37 cellular contexts compared by ENCODE assay signal in genomic region chr4:82047731-82048130, GRCh38.
"Had no signal": no experiment of that assay in that cellular context is flagged by ENCODE, and none has a peak within 500 bp of the region (broad histone marks: within the 10 kb centered on the region; RNA-seq: fewer than 3 reads in every experiment).

No MANE protein-coding gene starts in this region.

- H3K4me1 Mint-ChIP-seq: activated CD4-positive, alpha-beta T cell treated with anti-CD3 and anti-CD28 coated beads, Interleukin-2, amount 10 ng/mL, durations not matched to agents 24 days and 14 days; activated naive CD8-positive, alpha-beta T cell treated with anti-CD3 and anti-CD28 coated beads, Interleukin-2, amount 10 ng/mL, durations not matched to agents 7 days and 5 days; activated T-helper 17 cell treated with anti-CD3 and anti-CD28 coated beads, Interleukin-2, amount 50 U/mL, for 72 hours; central memory CD8-positive, alpha-beta T cell had no signal

- H3K27ac ChIP-seq: body of pancreas, brain microvascular endothelial cell, breast epithelium, cardiac muscle cell, VCaP had no signal

- H3K4me1 ChIP-seq: breast epithelium had no signal

- H3K4me3 Mint-ChIP-seq: activated B cell treated with CpG ODN at 0.5 μM for 24 hours; activated CD4-positive, alpha-beta memory T cell treated with anti-CD3 and anti-CD28 coated beads for 36 hours; activated CD4-positive, alpha-beta T cell treated with anti-CD3 and anti-CD28 coated beads, Interleukin-2, amount 10 ng/mL, durations not matched to agents 24 days and 14 days; activated CD8-positive, alpha-beta T cell treated with anti-CD3 and anti-CD28 coated beads for 36 hours; activated naive CD4-positive, alpha-beta T cell treated with anti-CD3 and anti-CD28 coated beads for 36 hours; activated naive CD8-positive, alpha-beta T cell treated with anti-CD3 and anti-CD28 coated beads, Interleukin-2, amount 10 ng/mL, durations not matched to agents 7 days and 5 days; activated naive CD8-positive, alpha-beta T cell treated with anti-CD3 and anti-CD28 coated beads, Interleukin-2, amount 50 U/mL, for 24 hours; activated T-cell treated with anti-CD3 and anti-CD28 coated beads, Interleukin-2, amount 50 U/mL, for 4 hours; activated T-cell treated with anti-CD3 and anti-CD28 coated beads, Interleukin-2, amount 50 U/mL, for 72 hours; activated T-helper 1 cell treated with anti-CD3 and anti-CD28 coated beads, Interleukin-12 subunit alpha, Interleukin-12 subunit beta, Interleukin-2, Interleukin-4 antibody, amounts not matched to agents 30 ng/mL and 10 ng/mL and 1 ng/mL, durations not matched to agents 14 hours and 24 hours and 36 hours; activated T-helper 17 cell treated with anti-CD3 and anti-CD28 coated beads, Interleukin-2, amount 50 U/mL, for 72 hours; central memory CD8-positive, alpha-beta T cell; T-helper 1 cell treated with Interleukin-12 subunit alpha and Interleukin-12 subunit beta and Interleukin-4 antibody, amounts not matched to agents 30 μg/mL and 1 μg/mL, for 36 hours; T-helper 2 cell treated with Interferon-gamma antibody and Interleukin-4, amounts not matched to agents 5 μg/mL and 100 μg/mL, for 36 hours had no signal

- ATAC-seq: activated CD8-positive, alpha-beta T cell treated with anti-CD3 and anti-CD28 coated beads for 36 hours; activated naive CD8-positive, alpha-beta T cell treated with anti-CD3 and anti-CD28 coated beads, Interleukin-2, amount 50 U/mL, for 24 hours; activated T-cell treated with anti-CD3 and anti-CD28 coated beads, Interleukin-2, amount 50 U/mL, for 4 hours; activated T-cell treated with anti-CD3 and anti-CD28 coated beads, Interleukin-2, amount 50 U/mL, for 72 hours; activated T-helper 17 cell treated with anti-CD3 and anti-CD28 coated beads, Interleukin-2, amount 50 U/mL, for 72 hours; body of pancreas had no signal

- H3K4me3 ChIP-seq: body of pancreas, breast epithelium, cardiac muscle cell had no signal

- H3K9me3 Mint-ChIP-seq: activated B cell treated with CpG ODN at 0.5 μM for 24 hours; activated CD4-positive, alpha-beta memory T cell treated with anti-CD3 and anti-CD28 coated beads for 36 hours; activated CD4-positive, alpha-beta T cell treated with anti-CD3 and anti-CD28 coated beads, Interleukin-2, amount 10 ng/mL, durations not matched to agents 24 days and 14 days; activated CD8-positive, alpha-beta T cell treated with anti-CD3 and anti-CD28 coated beads for 36 hours; activated naive CD4-positive, alpha-beta T cell treated with anti-CD3 and anti-CD28 coated beads for 36 hours; activated naive CD4-positive, alpha-beta T cell treated with anti-CD3 and anti-CD28 coated beads, Interleukin-2, amount 50 U/mL, for 72 hours; activated naive CD8-positive, alpha-beta T cell treated with anti-CD3 and anti-CD28 coated beads, Interleukin-2, amount 10 ng/mL, durations not matched to agents 7 days and 5 days; activated naive CD8-positive, alpha-beta T cell treated with anti-CD3 and anti-CD28 coated beads, Interleukin-2, amount 50 U/mL, for 24 hours; activated T-cell treated with anti-CD3 and anti-CD28 coated beads, Interleukin-2, amount 50 U/mL, for 4 hours; activated T-cell treated with anti-CD3 and anti-CD28 coated beads, Interleukin-2, amount 50 U/mL, for 72 hours; activated T-helper 1 cell treated with anti-CD3 and anti-CD28 coated beads, Interleukin-12 subunit alpha, Interleukin-12 subunit beta, Interleukin-2, Interleukin-4 antibody, amounts not matched to agents 30 ng/mL and 10 ng/mL and 1 ng/mL, durations not matched to agents 14 hours and 24 hours and 36 hours; activated T-helper 17 cell treated with anti-CD3 and anti-CD28 coated beads, Interleukin-2, amount 50 U/mL, for 72 hours; central memory CD8-positive, alpha-beta T cell; T-helper 1 cell treated with Interleukin-12 subunit alpha and Interleukin-12 subunit beta and Interleukin-4 antibody, amounts not matched to agents 30 μg/mL and 1 μg/mL, for 36 hours; T-helper 2 cell treated with Interferon-gamma antibody and Interleukin-4, amounts not matched to agents 5 μg/mL and 100 μg/mL, for 36 hours had no signal

- DNase-seq: activated B cell treated with CpG ODN at 0.5 μM for 24 hours; activated CD4-positive, alpha-beta memory T cell treated with anti-CD3 and anti-CD28 coated beads for 36 hours; activated CD4-positive, alpha-beta T cell treated with anti-CD3 and anti-CD28 coated beads for 4 hours; activated CD4-positive, alpha-beta T cell treated with anti-CD3 and anti-CD28 coated beads, Interleukin-2, amount 10 ng/mL, durations not matched to agents 24 days and 14 days; activated CD4-positive, alpha-beta T cell treated with anti-CD3 and anti-CD28 coated beads, Interleukin-2, amount 50 U/mL, for 1 hour; activated CD4-positive, alpha-beta T cell treated with anti-CD3 and anti-CD28 coated beads, Interleukin-2, amount 50 U/mL, for 4 hours; activated CD4-positive, CD25-positive, alpha-beta regulatory T cell treated with anti-CD3 and anti-CD28 coated beads, Interleukin-2, amount 50 U/mL, for 72 hours; activated CD8-positive, alpha-beta memory T cell treated with anti-CD3 and anti-CD28 coated beads, Interleukin-2, amount 50 U/mL, for 4 hours; activated CD8-positive, alpha-beta T cell treated with anti-CD3 and anti-CD28 coated beads for 36 hours; activated effector memory CD4-positive, alpha-beta T cell treated with anti-CD3 and anti-CD28 coated beads, Interleukin-2, amount 50 U/mL, for 16 hours; activated gamma-delta T cell treated with Interleukin-2 at 50 U/mL for 16 hours; activated naive CD4-positive, alpha-beta T cell; activated naive CD4-positive, alpha-beta T cell treated with anti-CD3 and anti-CD28 coated beads for 36 hours; activated naive CD4-positive, alpha-beta T cell treated with anti-CD3 and anti-CD28 coated beads, Interleukin-2, amount 50 U/mL, for 16 hours; activated naive CD8-positive, alpha-beta T cell treated with anti-CD3 and anti-CD28 coated beads, Interleukin-2, amount 10 ng/mL, durations not matched to agents 7 days and 5 days; activated naive CD8-positive, alpha-beta T cell treated with anti-CD3 and anti-CD28 coated beads, Interleukin-2, amount 50 U/mL, for 24 hours; activated T-cell treated with anti-CD3 and anti-CD28 coated beads for 4 hours; activated T-cell treated with anti-CD3 and anti-CD28 coated beads, Interleukin-2, amount 50 U/mL, for 1 hour; activated T-cell treated with anti-CD3 and anti-CD28 coated beads, Interleukin-2, amount 50 U/mL, for 4 hours; activated T-cell treated with anti-CD3 and anti-CD28 coated beads, Interleukin-2, amount 50 U/mL, for 72 hours; aorta; body of pancreas; brain microvascular endothelial cell; caudate nucleus; cerebellar nuclear complex; T-helper 1 cell; T-helper 2 cell; T-helper 9 cell had no signal

- H3K27me3 ChIP-seq: body of pancreas, breast epithelium had no signal

- H3K36me3 ChIP-seq: brain microvascular endothelial cell, breast epithelium, cardiac muscle cell had no signal

- H3K27ac Mint-ChIP-seq: activated B cell treated with CpG ODN at 0.5 μM for 24 hours; activated CD4-positive, alpha-beta memory T cell treated with anti-CD3 and anti-CD28 coated beads for 36 hours; activated CD4-positive, alpha-beta T cell treated with anti-CD3 and anti-CD28 coated beads, Interleukin-2, amount 10 ng/mL, durations not matched to agents 24 days and 14 days; activated CD8-positive, alpha-beta T cell treated with anti-CD3 and anti-CD28 coated beads for 36 hours; activated naive CD4-positive, alpha-beta T cell treated with anti-CD3 and anti-CD28 coated beads for 36 hours; activated naive CD4-positive, alpha-beta T cell treated with anti-CD3 and anti-CD28 coated beads, Interleukin-2, amount 50 U/mL, for 72 hours; activated naive CD8-positive, alpha-beta T cell treated with anti-CD3 and anti-CD28 coated beads, Interleukin-2, amount 10 ng/mL, durations not matched to agents 7 days and 5 days; activated naive CD8-positive, alpha-beta T cell treated with anti-CD3 and anti-CD28 coated beads, Interleukin-2, amount 50 U/mL, for 24 hours; activated T-cell treated with anti-CD3 and anti-CD28 coated beads, Interleukin-2, amount 50 U/mL, for 72 hours; activated T-helper 1 cell treated with anti-CD3 and anti-CD28 coated beads, Interleukin-12 subunit alpha, Interleukin-12 subunit beta, Interleukin-2, Interleukin-4 antibody, amounts not matched to agents 30 ng/mL and 10 ng/mL and 1 ng/mL, durations not matched to agents 14 hours and 24 hours and 36 hours; activated T-helper 17 cell treated with anti-CD3 and anti-CD28 coated beads, Interleukin-2, amount 50 U/mL, for 72 hours; T-helper 1 cell treated with Interleukin-12 subunit alpha and Interleukin-12 subunit beta and Interleukin-4 antibody, amounts not matched to agents 30 μg/mL and 1 μg/mL, for 36 hours; T-helper 2 cell treated with Interferon-gamma antibody and Interleukin-4, amounts not matched to agents 5 μg/mL and 100 μg/mL, for 36 hours had no signal

- H3K36me3 Mint-ChIP-seq: activated CD4-positive, alpha-beta memory T cell treated with anti-CD3 and anti-CD28 coated beads for 36 hours; activated naive CD8-positive, alpha-beta T cell treated with anti-CD3 and anti-CD28 coated beads, Interleukin-2, amount 10 ng/mL, durations not matched to agents 7 days and 5 days had no signal
